ENCODE assay signal across 8 cellular contexts in the genomic region with DNA sequence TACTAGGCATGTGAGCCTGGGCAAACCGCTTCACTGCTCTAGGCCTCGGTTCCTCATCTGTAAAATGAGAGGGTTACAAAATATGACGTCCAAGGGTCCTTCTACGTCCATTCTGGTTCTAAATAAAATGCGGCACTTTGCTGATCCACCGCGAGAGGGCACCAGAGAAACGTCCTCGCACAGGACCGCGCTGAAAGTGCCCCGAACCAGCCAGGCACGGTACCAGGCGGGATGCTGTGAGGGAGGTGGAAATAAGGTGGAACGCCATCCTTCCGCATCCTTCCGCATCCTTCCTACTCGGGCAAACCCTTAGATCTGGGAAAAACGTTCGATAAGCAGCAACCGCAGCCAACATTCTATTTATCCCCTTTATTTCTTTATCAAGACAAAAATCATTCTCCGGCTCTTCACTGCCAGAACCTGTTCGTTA.
DNase-seq lines count a peak whose midpoint lies in the region; ATAC-seq and TF ChIP-seq lines count a peak whose summit lies in the region.

No MANE protein-coding gene starts in this region.

- H3K27me3 Mint-ChIP-seq in mesothelial cell of epicardium (ENCODE audit: low read depth) = peaks cover 9% of the 10 kb centered on the region

- TF ChIP-seq CTCF in GM12865 (IDR thresholded peaks at IDR 0.05; ENCODE audit: insufficient read depth, low read depth, low read length, missing control alignments) (peak; percentile 84), mesothelial cell of epicardium (IDR thresholded peaks at IDR 0.05; ENCODE audit: unreplicated experiment) (peak; percentile 80)

- no peak overlapping the region for H3K27ac Mint-ChIP-seq in mesothelial cell of epicardium

- H3K4me3 ChIP-seq in GM12865 (ENCODE audit: low read depth, low read length) = no peak overlapping the region

- no peaks in the 10 kb centered on the region for H3K4me1 Mint-ChIP-seq in mesothelial cell of epicardium

- peak; percentile 73 for DNase-seq in GM12865 (ENCODE audit: low read depth)
- DNase-seq in NCI-H748 (lab: John Stamatoyannopoulos, UW; ENCODE audit: unreplicated experiment) = peak; percentile 63
- DNase-seq in activated CD4-positive, alpha-beta T cell treated with anti-CD3 and anti-CD28 coated beads, Interleukin-2, amount 50 U/mL, for 24 hours (ENCODE audit: low read depth in 1 of 2, low spot score in 1 of 2) = peak; percentile 58 to 61
- DNase-seq in ecto neural progenitor cell (ENCODE audit: low spot score) = peak; percentile 74
- peak; percentile 39 to 73 for DNase-seq in mesothelial cell of epicardium (ENCODE audit: low spot score in 2 of 2, unreplicated experiment in 2 of 2)
- DNase-seq in stimulated activated CD8-positive, alpha-beta memory T cell treated with anti-CD3 and anti-CD28 coated beads, Interleukin-4, amount 100 ng/mL, for 24 hours (ENCODE audit: low read depth) = peak; percentile 58

- peak; percentile 78 for ATAC-seq in HG03159 (IDR thresholded peaks at IDR 0.05; ENCODE audit: unreplicated experiment)
- ATAC-seq in HG03097 (IDR thresholded peaks at IDR 0.05; ENCODE audit: low FRiP score, unreplicated experiment) = no peak

- H3K9me3 Mint-ChIP-seq in mesothelial cell of epicardium = peaks cover 6% of the 10 kb centered on the region

- H3K36me3 Mint-ChIP-seq in mesothelial cell of epicardium = no peaks in the 10 kb centered on the region

- no peak overlapping the region for H3K4me3 Mint-ChIP-seq in mesothelial cell of epicardium
